ENCODE assay signal across 18 cellular contexts in the genomic region with DNA sequence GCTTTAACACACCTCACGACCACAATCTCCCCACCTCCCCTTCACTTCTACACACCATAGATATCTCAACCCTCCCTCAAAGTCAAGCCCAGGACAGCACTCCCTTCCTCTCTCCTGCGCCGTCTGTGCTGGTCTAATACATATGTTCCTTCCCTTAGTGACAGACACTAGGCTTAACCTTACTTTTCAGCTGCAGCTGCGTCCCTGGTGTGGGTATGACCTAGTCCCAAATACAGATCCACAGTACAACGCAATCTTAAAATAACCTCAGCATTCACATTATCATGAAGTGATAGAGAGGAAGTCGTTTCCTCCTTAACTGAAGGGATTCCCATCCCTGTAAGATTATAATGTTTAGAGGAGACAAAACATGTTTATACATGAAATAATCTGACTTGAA.
"Had no signal": no experiment of that assay in that cellular context is flagged by ENCODE, and none has a peak within 500 bp of the region (broad histone marks: within the 10 kb centered on the region; RNA-seq: fewer than 3 reads in every experiment).

No MANE protein-coding gene starts in this region.

- H3K27ac Mint-ChIP-seq: activated CD4-positive, alpha-beta T cell treated with anti-CD3 and anti-CD28 coated beads, Interleukin-2, amount 10 ng/mL, durations not matched to agents 24 days and 14 days; activated CD8-positive, alpha-beta T cell treated with anti-CD3 and anti-CD28 coated beads, Interleukin-2, amount 10 ng/mL, durations not matched to agents 7 days and 5 days; natural killer cell treated with Interleukin-12 subunit alpha and Interleukin-12 subunit beta and Interleukin-15 and Interleukin-18, amount 100 ng/mL, for 72 hours had no signal

- H3K4me3 ChIP-seq: colonic mucosa, esophagus squamous epithelium, sigmoid colon, stomach, testis, vagina had no signal

- H3K9me3 Mint-ChIP-seq: activated CD4-positive, alpha-beta T cell treated with anti-CD3 and anti-CD28 coated beads, Interleukin-2, amount 10 ng/mL, durations not matched to agents 24 days and 14 days; activated naive CD4-positive, alpha-beta T cell treated with anti-CD3 and anti-CD28 coated beads, Interleukin-2, amount 50 U/mL, for 72 hours; natural killer cell treated with Interleukin-12 subunit alpha and Interleukin-12 subunit beta and Interleukin-15 and Interleukin-18, amount 100 ng/mL, for 72 hours had no signal

- H3K36me3 Mint-ChIP-seq: activated naive CD4-positive, alpha-beta T cell treated with anti-CD3 and anti-CD28 coated beads, Interleukin-2, amount 50 U/mL, for 72 hours; natural killer cell treated with Interleukin-12 subunit alpha and Interleukin-12 subunit beta and Interleukin-15 and Interleukin-18, amount 100 ng/mL, for 72 hours had no signal

- H3K9me3 ChIP-seq: colonic mucosa, esophagus squamous epithelium, sigmoid colon, stomach, testis, vagina had no signal

- H3K4me3 Mint-ChIP-seq: activated CD4-positive, alpha-beta T cell treated with anti-CD3 and anti-CD28 coated beads, Interleukin-2, amount 10 ng/mL, durations not matched to agents 24 days and 14 days; activated CD8-positive, alpha-beta T cell treated with anti-CD3 and anti-CD28 coated beads, Interleukin-2, amount 10 ng/mL, durations not matched to agents 7 days and 5 days; natural killer cell treated with Interleukin-12 subunit alpha and Interleukin-12 subunit beta and Interleukin-15 and Interleukin-18, amount 100 ng/mL, for 72 hours had no signal

- H3K4me1 ChIP-seq: colonic mucosa, vagina had no signal

- H3K27me3 ChIP-seq: colonic mucosa, esophagus squamous epithelium, sigmoid colon, stomach, testis, vagina had no signal

- ATAC-seq: activated CD8-positive, alpha-beta T cell treated with anti-CD3 and anti-CD28 coated beads, Interleukin-2, amount 10 ng/mL, durations not matched to agents 7 days and 5 days; activated naive CD4-positive, alpha-beta T cell treated with anti-CD3 and anti-CD28 coated beads, Interleukin-2, amount 50 U/mL, for 72 hours; natural killer cell treated with Interleukin-12 subunit alpha and Interleukin-12 subunit beta and Interleukin-15 and Interleukin-18, amount 100 ng/mL, for 72 hours had no signal

- H3K36me3 ChIP-seq: colonic mucosa, esophagus squamous epithelium, sigmoid colon, stomach, vagina had no signal

- H3K27ac ChIP-seq: colonic mucosa, esophagus squamous epithelium, sigmoid colon, stomach, testis, vagina had no signal

- H3K4me1 Mint-ChIP-seq: activated CD4-positive, alpha-beta T cell treated with anti-CD3 and anti-CD28 coated beads, Interleukin-2, amount 10 ng/mL, durations not matched to agents 24 days and 14 days had no signal

- DNase-seq: activated CD4-positive, alpha-beta T cell treated with anti-CD3 and anti-CD28 coated beads, Interleukin-2, amount 10 ng/mL, durations not matched to agents 24 days and 14 days; activated CD4-positive, CD25-positive, alpha-beta regulatory T cell; activated CD8-positive, alpha-beta memory T cell treated with anti-CD3 and anti-CD28 coated beads, Interleukin-2, amount 50 U/mL, for 4 hours; activated CD8-positive, alpha-beta T cell treated with anti-CD3 and anti-CD28 coated beads, Interleukin-2, amount 10 ng/mL, durations not matched to agents 7 days and 5 days; activated effector memory CD4-positive, alpha-beta T cell treated with anti-CD3 and anti-CD28 coated beads, Interleukin-2, amount 50 U/mL, for 16 hours; activated T-cell treated with anti-CD3 and anti-CD28 coated beads, Interleukin-2, amount 50 U/mL, for 48 hours; colonic mucosa; esophagus squamous epithelium; foreskin melanocyte; mesendoderm; sigmoid colon; stimulated activated CD4-positive, alpha-beta T cell treated with anti-CD3 and anti-CD28 coated beads, Interleukin-12 subunit alpha, Interleukin-12 subunit beta, amount 100 ng/mL, for 4 hours; stimulated activated CD4-positive, alpha-beta T cell treated with anti-CD3 and anti-CD28 coated beads, Interleukin-2, amount 100 ng/mL, for 24 hours; stomach; testis had no signal
